In the genomic region with DNA sequence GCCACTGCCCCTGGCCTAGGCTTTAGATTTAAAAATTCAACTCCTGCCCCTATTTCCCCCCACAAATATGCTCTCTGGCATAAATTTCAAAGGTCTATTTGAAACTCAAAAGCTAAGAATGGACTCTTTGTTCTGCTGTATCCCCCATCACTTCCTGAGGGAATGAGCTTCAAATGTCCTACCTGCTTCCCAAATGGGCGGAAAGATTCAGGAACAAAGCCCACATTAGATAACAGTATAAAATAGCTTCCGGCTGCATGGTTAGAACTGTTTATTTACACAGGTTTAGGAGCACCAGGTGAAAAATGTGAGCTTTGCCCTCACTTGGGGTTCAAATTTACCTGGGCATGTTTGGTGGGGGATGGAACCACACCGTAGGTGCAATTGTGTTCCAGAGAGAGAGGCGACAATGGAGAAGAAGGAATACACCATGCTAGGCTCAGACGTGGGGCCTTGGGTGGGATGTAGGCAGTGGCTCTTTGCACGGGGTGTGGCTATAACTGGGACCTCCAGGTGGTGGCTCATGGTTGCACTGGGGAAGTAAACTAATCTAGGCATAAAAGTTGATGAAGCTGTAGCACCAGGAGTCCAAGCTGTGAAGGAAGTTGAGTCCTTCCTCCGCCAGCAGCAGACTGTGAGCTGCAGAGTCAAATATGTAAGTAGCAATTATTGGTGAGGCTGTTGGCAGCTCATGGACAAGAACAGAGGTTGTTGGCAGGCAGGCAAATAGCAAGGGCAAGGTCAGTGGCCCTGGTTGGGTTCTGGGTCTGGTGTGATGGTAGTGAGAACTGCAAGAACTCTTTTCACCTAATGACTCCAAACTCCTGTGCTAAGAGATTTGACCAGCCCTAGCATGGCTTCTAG, we compare ENCODE assay signal across 1 cellular context.
TF ChIP-seq lines count a peak whose summit lies in the region.

No MANE protein-coding gene starts in this region.

TF ChIP-seq in IMR-90, 13 proteins besides CTCF, POLR2A, EP300 and RAD21 (continued from another document):
- TF ChIP-seq, protein P1, sequence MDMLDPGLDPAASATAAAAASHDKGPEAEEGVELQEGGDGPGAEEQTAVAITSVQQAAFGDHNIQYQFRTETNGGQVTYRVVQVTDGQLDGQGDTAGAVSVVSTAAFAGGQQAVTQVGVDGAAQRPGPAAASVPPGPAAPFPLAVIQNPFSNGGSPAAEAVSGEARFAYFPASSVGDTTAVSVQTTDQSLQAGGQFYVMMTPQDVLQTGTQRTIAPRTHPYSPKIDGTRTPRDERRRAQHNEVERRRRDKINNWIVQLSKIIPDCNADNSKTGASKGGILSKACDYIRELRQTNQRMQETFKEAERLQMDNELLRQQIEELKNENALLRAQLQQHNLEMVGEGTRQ (IDR thresholded peaks at IDR 0.05; ENCODE audit: low read depth, low read length), result no peak
- no peak for TF ChIP-seq CEBPB (IDR thresholded peaks at IDR 0.05; ENCODE audit: low read depth, low read length)
- no peak for TF ChIP-seq RFX5 (IDR thresholded peaks at IDR 0.05; ENCODE audit: low read depth, low read length)
- TF ChIP-seq SMC3 (IDR thresholded peaks at IDR 0.05; ENCODE audit: low read depth, low read length), result no peak
- no peak for TF ChIP-seq MXI1 (IDR thresholded peaks at IDR 0.05; ENCODE audit: borderline replicate concordance, low read depth, low read length)
- TF ChIP-seq, protein P2, sequence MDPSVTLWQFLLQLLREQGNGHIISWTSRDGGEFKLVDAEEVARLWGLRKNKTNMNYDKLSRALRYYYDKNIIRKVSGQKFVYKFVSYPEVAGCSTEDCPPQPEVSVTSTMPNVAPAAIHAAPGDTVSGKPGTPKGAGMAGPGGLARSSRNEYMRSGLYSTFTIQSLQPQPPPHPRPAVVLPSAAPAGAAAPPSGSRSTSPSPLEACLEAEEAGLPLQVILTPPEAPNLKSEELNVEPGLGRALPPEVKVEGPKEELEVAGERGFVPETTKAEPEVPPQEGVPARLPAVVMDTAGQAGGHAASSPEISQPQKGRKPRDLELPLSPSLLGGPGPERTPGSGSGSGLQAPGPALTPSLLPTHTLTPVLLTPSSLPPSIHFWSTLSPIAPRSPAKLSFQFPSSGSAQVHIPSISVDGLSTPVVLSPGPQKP (IDR thresholded peaks at IDR 0.05; ENCODE audit: borderline replicate concordance, low read depth, low read length), result no peak
- no peak for TF ChIP-seq NFE2L2 (IDR thresholded peaks at IDR 0.05; ENCODE audit: low read depth, low read length)
- no peak for TF ChIP-seq RCOR1 (IDR thresholded peaks at IDR 0.05; ENCODE audit: insufficient replicate concordance, low read length)
